In the genomic region with DNA sequence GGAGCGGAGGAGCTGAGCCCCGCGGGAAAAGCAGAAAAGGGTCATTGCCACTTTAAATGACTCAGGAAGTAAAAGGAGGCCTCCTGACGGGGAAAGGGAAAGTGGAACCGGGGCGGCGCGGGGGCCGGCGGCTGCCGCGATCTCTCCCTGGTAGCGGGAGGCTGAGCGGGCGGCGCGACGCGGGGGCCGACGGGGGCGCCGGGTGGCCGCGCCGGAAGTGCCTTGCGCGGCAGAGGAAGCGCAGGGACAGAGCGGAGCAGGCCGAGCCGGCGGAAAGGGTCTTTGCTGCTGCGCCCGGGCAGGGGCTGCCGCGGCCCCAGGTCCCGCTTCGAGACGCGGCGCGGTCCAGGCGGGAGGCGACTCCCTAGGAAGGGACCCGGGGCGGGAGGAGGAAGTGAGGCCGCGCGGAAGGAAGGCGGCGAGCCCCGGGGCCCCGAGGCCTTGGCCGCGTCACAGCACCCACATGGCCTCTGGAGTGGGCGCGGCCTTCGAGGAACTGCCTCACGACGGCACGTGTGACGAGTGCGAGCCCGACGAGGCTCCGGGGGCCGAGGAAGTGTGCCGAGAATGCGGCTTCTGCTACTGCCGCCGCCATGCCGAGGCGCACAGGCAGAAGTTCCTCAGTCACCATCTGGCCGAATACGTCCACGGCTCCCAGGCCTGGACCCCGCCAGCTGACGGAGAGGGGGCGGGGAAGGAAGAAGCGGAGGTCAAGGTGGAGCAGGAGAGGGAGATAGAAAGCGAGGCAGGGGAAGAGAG, we compare ENCODE assay signal across 1 cellular context.
TF ChIP-seq lines count a peak whose summit lies in the region.

A gene with protein sequence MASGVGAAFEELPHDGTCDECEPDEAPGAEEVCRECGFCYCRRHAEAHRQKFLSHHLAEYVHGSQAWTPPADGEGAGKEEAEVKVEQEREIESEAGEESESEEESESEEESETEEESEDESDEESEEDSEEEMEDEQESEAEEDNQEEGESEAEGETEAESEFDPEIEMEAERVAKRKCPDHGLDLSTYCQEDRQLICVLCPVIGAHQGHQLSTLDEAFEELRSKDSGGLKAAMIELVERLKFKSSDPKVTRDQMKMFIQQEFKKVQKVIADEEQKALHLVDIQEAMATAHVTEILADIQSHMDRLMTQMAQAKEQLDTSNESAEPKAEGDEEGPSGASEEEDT (plus strand): TSS at position 127 of the 759 bp plus-strand sequence. CDS start 337 bp downstream, at position 464.

TF ChIP-seq in HEK293, 187 proteins besides CTCF, POLR2A, EP300 and RAD21 (continued from another document and continues in another):
- TF ChIP-seq, protein P1, sequence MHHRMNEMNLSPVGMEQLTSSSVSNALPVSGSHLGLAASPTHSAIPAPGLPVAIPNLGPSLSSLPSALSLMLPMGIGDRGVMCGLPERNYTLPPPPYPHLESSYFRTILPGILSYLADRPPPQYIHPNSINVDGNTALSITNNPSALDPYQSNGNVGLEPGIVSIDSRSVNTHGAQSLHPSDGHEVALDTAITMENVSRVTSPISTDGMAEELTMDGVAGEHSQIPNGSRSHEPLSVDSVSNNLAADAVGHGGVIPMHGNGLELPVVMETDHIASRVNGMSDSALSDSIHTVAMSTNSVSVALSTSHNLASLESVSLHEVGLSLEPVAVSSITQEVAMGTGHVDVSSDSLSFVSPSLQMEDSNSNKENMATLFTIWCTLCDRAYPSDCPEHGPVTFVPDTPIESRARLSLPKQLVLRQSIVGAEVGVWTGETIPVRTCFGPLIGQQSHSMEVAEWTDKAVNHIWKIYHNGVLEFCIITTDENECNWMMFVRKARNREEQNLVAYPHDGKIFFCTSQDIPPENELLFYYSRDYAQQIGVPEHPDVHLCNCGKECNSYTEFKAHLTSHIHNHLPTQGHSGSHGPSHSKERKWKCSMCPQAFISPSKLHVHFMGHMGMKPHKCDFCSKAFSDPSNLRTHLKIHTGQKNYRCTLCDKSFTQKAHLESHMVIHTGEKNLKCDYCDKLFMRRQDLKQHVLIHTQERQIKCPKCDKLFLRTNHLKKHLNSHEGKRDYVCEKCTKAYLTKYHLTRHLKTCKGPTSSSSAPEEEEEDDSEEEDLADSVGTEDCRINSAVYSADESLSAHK (tag by site-specific recombination; IDR thresholded peaks at IDR 0.05): no peak
- TF ChIP-seq ZNF302 (tag by site-specific recombination; IDR thresholded peaks at IDR 0.05; ENCODE audit: low read depth) (no peak), FEZF1 (tag by site-specific recombination; IDR thresholded peaks at IDR 0.05) (no peak), ZNF335 (tag by site-specific recombination; conservative IDR thresholded peaks at IDR 0.05) (no peak; the same call in none of the 2 replicates), ZNF785 (tag by site-specific recombination; IDR thresholded peaks at IDR 0.05) (no peak), ZNF311 (tag by site-specific recombination; IDR thresholded peaks at IDR 0.05; ENCODE audit: borderline replicate concordance) (no peak), RBAK (tag by site-specific recombination; IDR thresholded peaks at IDR 0.05) (no peak), ZNF664 (tag by site-specific recombination; IDR thresholded peaks at IDR 0.05) (no peak), ZNF155 (tag by site-specific recombination; IDR thresholded peaks at IDR 0.05) (no peak), ZNF473 (tag by site-specific recombination; IDR thresholded peaks at IDR 0.05) (no peak), ZNF2 (tag by site-specific recombination; IDR thresholded peaks at IDR 0.05) (peak; percentile 70), ZNF133 (tag by site-specific recombination; IDR thresholded peaks at IDR 0.05) (no peak), ZBTB7A (tag by site-specific recombination; IDR thresholded peaks at IDR 0.05; ENCODE audit: low read depth) (no peak; the same call in 1 of the 2 replicates), ZNF623 (tag by site-specific recombination; IDR thresholded peaks at IDR 0.05) (no peak), ZNF768 (tag by site-specific recombination; IDR thresholded peaks at IDR 0.05) (no peak), ZNF747 (tag by site-specific recombination; IDR thresholded peaks at IDR 0.05) (no peak), ZNF660 (tag by site-specific recombination; IDR thresholded peaks at IDR 0.05) (no peak; the same call in none of the 2 replicates), ZNF202 (tag by site-specific recombination; IDR thresholded peaks at IDR 0.05; ENCODE audit: borderline replicate concordance) (no peak; the same call in 1 of the 2 replicates), KLF1 (tag by site-specific recombination; IDR thresholded peaks at IDR 0.05) (peak; percentile 46), ZNF610 (tag by site-specific recombination; IDR thresholded peaks at IDR 0.05; ENCODE audit: borderline replicate concordance) (peak; percentile 49; the same call in 1 of the 2 replicates), MEIS1 (CRISPR knock-in tag; IDR thresholded peaks at IDR 0.05; ENCODE audit: borderline replicate concordance) (no peak), ZNF629 (tag by site-specific recombination; IDR thresholded peaks at IDR 0.05) (no peak; the same call in 1 of the 2 replicates), ZNF76 (tag by site-specific recombination; IDR thresholded peaks at IDR 0.05; ENCODE audit: borderline replicate concordance, low read depth) (peak; percentile 73; the same call in 1 of the 2 replicates), KLF9 (tag by site-specific recombination; IDR thresholded peaks at IDR 0.05; ENCODE audit: low read depth) (peak; percentile 86), YY1 (tag by site-specific recombination; IDR thresholded peaks at IDR 0.05) (peak; percentile 20; the same call in 1 of the 2 replicates), SP3 (tag by site-specific recombination; IDR thresholded peaks at IDR 0.05) (0 out of 2 replicates have a peak, but pooled peaks have one; percentile 5), ZNF791 (tag by site-specific recombination; IDR thresholded peaks at IDR 0.05) (no peak), OSR2 (tag by site-specific recombination; IDR thresholded peaks at IDR 0.05) (no peak), GLI4 (tag by site-specific recombination; IDR thresholded peaks at IDR 0.05) (0 out of 2 replicates have a peak, but pooled peaks have one; percentile 56), ZNF777 (tag by site-specific recombination; IDR thresholded peaks at IDR 0.05; ENCODE audit: borderline replicate concordance) (no peak), ZNF221 (tag by site-specific recombination; IDR thresholded peaks at IDR 0.05; ENCODE audit: borderline replicate concordance) (no peak), EGR2 (tag by site-specific recombination; IDR thresholded peaks at IDR 0.05; ENCODE audit: low read depth) (peak; percentile 59; the same call in 1 of the 2 replicates), ZNF112 (tag by site-specific recombination; IDR thresholded peaks at IDR 0.05) (no peak), ZNF658 (tag by site-specific recombination; IDR thresholded peaks at IDR 0.05) (no peak), ZNF701 (tag by site-specific recombination; IDR thresholded peaks at IDR 0.05) (no peak), ZNF558 (tag by site-specific recombination; IDR thresholded peaks at IDR 0.05) (no peak), ZFP69B (tag by site-specific recombination; IDR thresholded peaks at IDR 0.05) (peak; percentile 70), ZNF837 (tag by site-specific recombination; IDR thresholded peaks at IDR 0.05) (no peak), ZNF514 (tag by site-specific recombination; IDR thresholded peaks at IDR 0.05) (no peak), ZNF404 (tag by site-specific recombination; IDR thresholded peaks at IDR 0.05) (no peak), ZNF16 (tag by site-specific recombination; IDR thresholded peaks at IDR 0.05; ENCODE audit: low read depth) (no peak), GFI1B (tag by site-specific recombination; IDR thresholded peaks at IDR 0.05) (no peak), ZSCAN16 (tag by site-specific recombination; IDR thresholded peaks at IDR 0.05) (no peak)
- TF ChIP-seq, protein P2, sequence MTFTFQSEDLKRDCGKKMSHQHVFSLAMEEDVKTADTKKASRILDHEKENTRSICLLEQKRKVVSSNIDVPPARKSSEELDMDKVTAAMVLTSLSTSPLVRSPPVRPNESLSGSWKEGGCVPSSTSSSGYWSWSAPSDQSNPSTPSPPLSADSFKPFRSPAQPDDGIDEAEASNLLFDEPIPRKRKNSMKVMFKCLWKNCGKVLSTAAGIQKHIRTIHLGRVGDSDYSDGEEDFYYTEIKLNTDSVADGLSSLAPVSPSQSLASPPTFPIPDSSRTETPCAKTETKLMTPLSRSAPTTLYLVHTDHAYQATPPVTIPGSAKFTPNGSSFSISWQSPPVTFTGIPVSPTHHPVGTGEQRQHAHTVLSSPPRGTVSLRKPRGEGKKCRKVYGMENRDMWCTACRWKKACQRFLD (tag by site-specific recombination; IDR thresholded peaks at IDR 0.05): no peak
- TF ChIP-seq, protein P3, sequence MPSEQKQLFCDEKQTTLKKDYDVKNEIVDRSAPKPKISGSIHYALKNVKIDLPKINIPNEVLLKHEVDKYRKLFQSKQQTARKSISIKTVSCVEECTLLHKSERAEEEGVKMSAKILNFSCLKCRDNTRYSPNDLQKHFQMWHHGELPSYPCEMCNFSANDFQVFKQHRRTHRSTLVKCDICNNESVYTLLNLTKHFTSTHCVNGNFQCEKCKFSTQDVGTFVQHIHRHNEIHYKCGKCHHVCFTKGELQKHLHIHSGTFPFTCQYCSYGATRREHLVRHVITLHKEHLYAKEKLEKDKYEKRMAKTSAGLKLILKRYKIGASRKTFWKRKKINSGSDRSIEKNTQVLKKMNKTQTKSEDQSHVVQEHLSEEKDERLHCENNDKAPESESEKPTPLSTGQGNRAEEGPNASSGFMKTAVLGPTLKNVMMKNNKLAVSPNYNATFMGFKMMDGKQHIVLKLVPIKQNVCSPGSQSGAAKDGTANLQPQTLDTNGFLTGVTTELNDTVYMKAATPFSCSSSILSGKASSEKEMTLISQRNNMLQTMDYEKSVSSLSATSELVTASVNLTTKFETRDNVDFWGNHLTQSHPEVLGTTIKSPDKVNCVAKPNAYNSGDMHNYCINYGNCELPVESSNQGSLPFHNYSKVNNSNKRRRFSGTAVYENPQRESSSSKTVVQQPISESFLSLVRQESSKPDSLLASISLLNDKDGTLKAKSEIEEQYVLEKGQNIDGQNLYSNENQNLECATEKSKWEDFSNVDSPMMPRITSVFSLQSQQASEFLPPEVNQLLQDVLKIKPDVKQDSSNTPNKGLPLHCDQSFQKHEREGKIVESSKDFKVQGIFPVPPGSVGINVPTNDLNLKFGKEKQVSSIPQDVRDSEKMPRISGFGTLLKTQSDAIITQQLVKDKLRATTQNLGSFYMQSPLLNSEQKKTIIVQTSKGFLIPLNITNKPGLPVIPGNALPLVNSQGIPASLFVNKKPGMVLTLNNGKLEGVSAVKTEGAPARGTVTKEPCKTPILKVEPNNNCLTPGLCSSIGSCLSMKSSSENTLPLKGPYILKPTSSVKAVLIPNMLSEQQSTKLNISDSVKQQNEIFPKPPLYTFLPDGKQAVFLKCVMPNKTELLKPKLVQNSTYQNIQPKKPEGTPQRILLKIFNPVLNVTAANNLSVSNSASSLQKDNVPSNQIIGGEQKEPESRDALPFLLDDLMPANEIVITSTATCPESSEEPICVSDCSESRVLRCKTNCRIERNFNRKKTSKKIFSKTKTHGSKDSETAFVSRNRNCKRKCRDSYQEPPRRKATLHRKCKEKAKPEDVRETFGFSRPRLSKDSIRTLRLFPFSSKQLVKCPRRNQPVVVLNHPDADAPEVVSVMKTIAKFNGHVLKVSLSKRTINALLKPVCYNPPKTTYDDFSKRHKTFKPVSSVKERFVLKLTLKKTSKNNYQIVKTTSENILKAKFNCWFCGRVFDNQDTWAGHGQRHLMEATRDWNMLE (tag by site-specific recombination; conservative IDR thresholded peaks at IDR 0.05; ENCODE audit: low read depth): peak; percentile 86
- TF ChIP-seq, protein P4, sequence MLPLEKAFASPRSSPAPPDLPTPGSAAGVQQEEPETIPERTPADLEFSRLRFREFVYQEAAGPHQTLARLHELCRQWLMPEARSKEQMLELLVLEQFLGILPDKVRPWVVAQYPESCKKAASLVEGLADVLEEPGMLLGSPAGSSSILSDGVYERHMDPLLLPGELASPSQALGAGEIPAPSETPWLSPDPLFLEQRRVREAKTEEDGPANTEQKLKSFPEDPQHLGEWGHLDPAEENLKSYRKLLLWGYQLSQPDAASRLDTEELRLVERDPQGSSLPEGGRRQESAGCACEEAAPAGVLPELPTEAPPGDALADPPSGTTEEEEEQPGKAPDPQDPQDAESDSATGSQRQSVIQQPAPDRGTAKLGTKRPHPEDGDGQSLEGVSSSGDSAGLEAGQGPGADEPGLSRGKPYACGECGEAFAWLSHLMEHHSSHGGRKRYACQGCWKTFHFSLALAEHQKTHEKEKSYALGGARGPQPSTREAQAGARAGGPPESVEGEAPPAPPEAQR (tag by site-specific recombination; IDR thresholded peaks at IDR 0.05): no peak
- TF ChIP-seq, protein P5, sequence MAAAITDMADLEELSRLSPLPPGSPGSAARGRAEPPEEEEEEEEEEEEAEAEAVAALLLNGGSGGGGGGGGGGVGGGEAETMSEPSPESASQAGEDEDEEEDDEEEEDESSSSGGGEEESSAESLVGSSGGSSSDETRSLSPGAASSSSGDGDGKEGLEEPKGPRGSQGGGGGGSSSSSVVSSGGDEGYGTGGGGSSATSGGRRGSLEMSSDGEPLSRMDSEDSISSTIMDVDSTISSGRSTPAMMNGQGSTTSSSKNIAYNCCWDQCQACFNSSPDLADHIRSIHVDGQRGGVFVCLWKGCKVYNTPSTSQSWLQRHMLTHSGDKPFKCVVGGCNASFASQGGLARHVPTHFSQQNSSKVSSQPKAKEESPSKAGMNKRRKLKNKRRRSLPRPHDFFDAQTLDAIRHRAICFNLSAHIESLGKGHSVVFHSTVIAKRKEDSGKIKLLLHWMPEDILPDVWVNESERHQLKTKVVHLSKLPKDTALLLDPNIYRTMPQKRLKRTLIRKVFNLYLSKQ (tag by site-specific recombination; IDR thresholded peaks at IDR 0.05; ENCODE audit: borderline replicate concordance): no peak
- TF ChIP-seq, protein P6, sequence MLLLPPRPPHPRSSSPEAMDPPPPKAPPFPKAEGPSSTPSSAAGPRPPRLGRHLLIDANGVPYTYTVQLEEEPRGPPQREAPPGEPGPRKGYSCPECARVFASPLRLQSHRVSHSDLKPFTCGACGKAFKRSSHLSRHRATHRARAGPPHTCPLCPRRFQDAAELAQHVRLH (tag by site-specific recombination; IDR thresholded peaks at IDR 0.05): peak; percentile 79; the same call in 1 of the 2 replicates
- TF ChIP-seq, protein P7, sequence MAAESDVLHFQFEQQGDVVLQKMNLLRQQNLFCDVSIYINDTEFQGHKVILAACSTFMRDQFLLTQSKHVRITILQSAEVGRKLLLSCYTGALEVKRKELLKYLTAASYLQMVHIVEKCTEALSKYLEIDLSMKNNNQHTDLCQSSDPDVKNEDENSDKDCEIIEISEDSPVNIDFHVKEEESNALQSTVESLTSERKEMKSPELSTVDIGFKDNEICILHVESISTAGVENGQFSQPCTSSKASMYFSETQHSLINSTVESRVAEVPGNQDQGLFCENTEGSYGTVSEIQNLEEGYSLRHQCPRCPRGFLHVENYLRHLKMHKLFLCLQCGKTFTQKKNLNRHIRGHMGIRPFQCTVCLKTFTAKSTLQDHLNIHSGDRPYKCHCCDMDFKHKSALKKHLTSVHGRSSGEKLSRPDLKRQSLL (tag by site-specific recombination; IDR thresholded peaks at IDR 0.05): peak; percentile 6; the same call in 1 of the 2 replicates
- TF ChIP-seq, protein P8, sequence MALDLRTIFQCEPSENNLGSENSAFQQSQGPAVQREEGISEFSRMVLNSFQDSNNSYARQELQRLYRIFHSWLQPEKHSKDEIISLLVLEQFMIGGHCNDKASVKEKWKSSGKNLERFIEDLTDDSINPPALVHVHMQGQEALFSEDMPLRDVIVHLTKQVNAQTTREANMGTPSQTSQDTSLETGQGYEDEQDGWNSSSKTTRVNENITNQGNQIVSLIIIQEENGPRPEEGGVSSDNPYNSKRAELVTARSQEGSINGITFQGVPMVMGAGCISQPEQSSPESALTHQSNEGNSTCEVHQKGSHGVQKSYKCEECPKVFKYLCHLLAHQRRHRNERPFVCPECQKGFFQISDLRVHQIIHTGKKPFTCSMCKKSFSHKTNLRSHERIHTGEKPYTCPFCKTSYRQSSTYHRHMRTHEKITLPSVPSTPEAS (tag by site-specific recombination; IDR thresholded peaks at IDR 0.05): no peak
